ENCODE assay signal across 11 cellular contexts in the genomic region with DNA sequence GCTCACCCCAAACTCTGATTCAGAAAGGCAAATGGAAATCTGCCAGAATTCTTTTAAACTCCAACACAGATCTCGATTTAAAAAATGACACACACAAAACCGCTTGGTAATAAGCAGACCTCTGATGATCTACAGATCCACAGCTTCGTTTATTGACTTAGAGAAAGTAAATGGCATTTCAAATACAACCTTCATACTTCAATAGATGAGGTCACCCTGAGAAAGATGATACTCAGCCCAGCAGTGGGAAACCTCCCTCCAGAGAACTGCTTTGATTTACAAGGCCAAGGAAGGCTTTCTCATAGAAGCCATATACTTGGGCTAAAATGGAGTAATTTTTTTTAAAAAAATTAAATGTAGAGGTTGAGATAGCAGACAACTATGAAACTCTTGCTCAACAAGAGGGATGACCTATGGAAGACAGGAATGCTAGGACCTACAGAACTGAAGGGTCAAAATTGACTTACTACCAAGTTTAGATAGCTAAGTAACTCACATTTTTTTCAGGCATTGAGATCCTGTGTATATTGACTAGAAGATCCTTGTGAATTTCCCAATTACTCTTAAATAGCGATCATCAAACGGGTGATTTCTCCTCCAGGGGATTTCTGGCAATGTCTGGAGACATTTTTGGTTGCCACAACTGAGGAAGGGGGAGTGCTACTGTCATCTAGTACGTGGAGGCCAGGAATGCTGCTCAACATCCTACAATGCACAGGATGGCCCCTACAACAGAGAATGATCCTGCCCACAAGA.
DNase-seq lines count a peak whose midpoint lies in the region; ATAC-seq and TF ChIP-seq lines count a peak whose summit lies in the region.
"Had no signal": no experiment of that assay in that cellular context is flagged by ENCODE, and none has a peak within 500 bp of the region (broad histone marks: within the 10 kb centered on the region; RNA-seq: fewer than 3 reads in every experiment).

No MANE protein-coding gene starts in this region.

- no peak for TF ChIP-seq POLR2A in gastrocnemius medialis (IDR thresholded peaks at IDR 0.05)

- no peaks in the 10 kb centered on the region for H3K9me3 ChIP-seq in hepatocyte (ENCODE audit: low read depth)
- no peaks in the 10 kb centered on the region for H3K9me3 ChIP-seq in gastrocnemius medialis
- H3K9me3 ChIP-seq: gastroesophageal sphincter had no signal

- 58% methylated on average over 6 of the region's 6 CpGs for WGBS in hepatocyte (ENCODE audit: low lambda C conversion rate, missing lambda C conversion rate)

- intact Hi-C loops in gastrocnemius medialis (cut with DNase I; ENCODE audit: low total_unique reads), result no loop called here

- H3K4me2 ChIP-seq in hepatocyte, result no peak overlapping the region

- in situ Hi-C loops in gastrocnemius medialis (cut with MboI; ENCODE audit: low sequenced_read_pairs in 4 of 4), result no loop called here

- ATAC-seq in GM21786 (IDR thresholded peaks at IDR 0.05; ENCODE audit: unreplicated experiment) (no peak), gastrocnemius medialis (no peak)
- ATAC-seq: gastroesophageal sphincter had no signal

- no peaks in the 10 kb centered on the region for H4K20me1 ChIP-seq in hepatocyte (ENCODE audit: insufficient read depth, poor library complexity, severe bottlenecking)

- H3K4me1 ChIP-seq in hepatocyte (ENCODE audit: insufficient read depth) (peaks cover 44% of the 10 kb centered on the region), gastrocnemius medialis (peaks cover 8 to 25% of the 10 kb centered on the region in 2 donors)
- H3K4me1 ChIP-seq: gastroesophageal sphincter had no signal

- H3K9me2 ChIP-seq in hepatocyte (replicated peaks; ENCODE audit: insufficient read depth), result no peaks in the 10 kb centered on the region

- H3K4me3 ChIP-seq in hepatocyte (no peak overlapping the region), gastrocnemius medialis (no peak overlapping the region)
- H3K4me3 ChIP-seq: gastroesophageal sphincter had no signal

- no peak for TF ChIP-seq CTCF in hepatocyte (IDR thresholded peaks at IDR 0.05; ENCODE audit: poor library complexity)
- no peak for TF ChIP-seq CTCF in gastrocnemius medialis (IDR thresholded peaks at IDR 0.05 in 4 of 5, conservative IDR thresholded peaks at IDR 0.05 in 1 of 5)

- POLR2A ChIA-PET in HEK293T (lab: Yijun Ruan, JAX), result interaction anchor here (1.2 to 3.8 kb wide), 2 partner anchors 73 to 76 kb away, joined by 3 to 12 read pairs; no protein-coding TSS in a partner anchor

- CTCF ChIA-PET in HEK293T (lab: Yijun Ruan, JAX), result interaction anchor here (0.8 to 1.1 kb wide), 2 partner anchors 12 to 89 kb away, joined by 3 to 5 read pairs; no protein-coding TSS in a partner anchor

- no peaks in the 10 kb centered on the region for H3K27me3 ChIP-seq in hepatocyte
- H3K27me3 ChIP-seq in gastrocnemius medialis, result no peaks in the 10 kb centered on the region

- H3K27ac ChIP-seq in hepatocyte (peak overlapping the region; percentile 33), gastrocnemius medialis (peak overlapping the region in 1 of 4 donors; percentile 39)
- H3K27ac ChIP-seq: gastroesophageal sphincter had no signal

- H3K36me3 ChIP-seq in hepatocyte (replicated peaks; ENCODE audit: insufficient read depth, low read depth) (no peaks in the 10 kb centered on the region), gastrocnemius medialis (no peaks in the 10 kb centered on the region)
- H3K36me3 ChIP-seq: gastroesophageal sphincter had no signal

- DNase-seq in AG08396 (ENCODE audit: low spot score) (peak; percentile 64), HEK293T (ENCODE audit: extremely low spot score) (peak; percentile 31), T1000 (lab: John Stamatoyannopoulos, UW) (peak; percentile 61), hepatocyte (ENCODE audit: low spot score) (peak; percentile 62), DMS 273 treated with DMSO at 0.1 percent for 48 hours (lab: John Stamatoyannopoulos, UW) (no peak), gastrocnemius medialis (no peak)
- DNase-seq in activated naive CD4-positive, alpha-beta T cell treated with anti-CD3 and anti-CD28 coated beads, Interleukin-2, amount 50 U/mL, for 16 hours, result no peak
- DNase-seq: naive B cell, NCI-H1436 treated with DMSO at 0.1 percent for 48 hours had no signal

- H3K79me2 ChIP-seq in hepatocyte, result no peaks in the 10 kb centered on the region

- H2AFZ ChIP-seq in hepatocyte, result no peak overlapping the region

TF ChIP-seq in HEK293T, 16 proteins besides CTCF, POLR2A, EP300 and RAD21:
- TF ChIP-seq PKNOX1 (IDR thresholded peaks at IDR 0.05) (peak; percentile 42; the same call in 1 of the 2 replicates), L3MBTL2 (conservative IDR thresholded peaks at IDR 0.05) (no peak)

Comparison
In these comparisons a context has a peak if more than half of its experiments do, and no peak if none do; other contexts are left out.
1. DNase-seq: peak in AG08396 (single experiment), HEK293T (single experiment), T1000 (single experiment) and hepatocyte (single experiment); none in DMS 273 treated with DMSO at 0.1 percent for 48 hours (single experiment), gastrocnemius medialis (0 of 2) and activated naive CD4-positive, alpha-beta T cell treated with anti-CD3 and anti-CD28 coated beads, Interleukin-2, amount 50 U/mL, for 16 hours (single experiment).